Comparison of ENCODE assay signal across 1 cellular context in the genomic region with DNA sequence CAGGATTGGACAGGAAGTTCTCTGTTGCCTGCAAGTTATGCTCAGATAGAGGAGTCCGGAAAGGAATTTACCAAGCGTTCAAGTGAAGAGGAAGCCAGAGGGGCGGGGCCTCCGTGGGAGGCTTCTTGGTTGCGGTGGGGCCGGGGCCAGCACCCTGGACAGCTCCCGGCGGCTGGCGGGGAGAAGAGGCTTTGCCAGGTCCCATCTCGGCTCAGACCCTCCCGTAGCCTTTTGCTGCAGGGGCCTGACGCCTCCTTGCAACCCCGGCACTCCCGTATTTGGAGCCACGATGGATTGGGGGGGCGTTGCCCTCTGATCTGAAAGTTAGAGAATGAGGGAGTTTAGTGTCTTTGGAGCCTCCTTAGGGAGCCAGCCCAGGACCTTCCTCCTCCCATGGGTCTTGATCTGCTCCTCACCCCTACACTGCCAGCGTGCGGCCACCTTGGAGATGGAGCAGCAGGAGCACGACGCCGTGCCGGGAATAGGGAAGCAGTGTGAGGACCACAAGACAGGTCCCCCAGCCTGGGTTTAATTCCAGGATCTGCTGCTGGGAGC.
A peak's percentile ranks its signal among the peaks of the same experiment; 100 is the strongest.
TF ChIP-seq lines count a peak whose summit lies in the region.

No MANE protein-coding gene starts in this region.

TF ChIP-seq in HepG2, 621 proteins besides CTCF, POLR2A, EP300 and RAD21 (continued from another document and continues in another):
- TF ChIP-seq, protein P1, sequence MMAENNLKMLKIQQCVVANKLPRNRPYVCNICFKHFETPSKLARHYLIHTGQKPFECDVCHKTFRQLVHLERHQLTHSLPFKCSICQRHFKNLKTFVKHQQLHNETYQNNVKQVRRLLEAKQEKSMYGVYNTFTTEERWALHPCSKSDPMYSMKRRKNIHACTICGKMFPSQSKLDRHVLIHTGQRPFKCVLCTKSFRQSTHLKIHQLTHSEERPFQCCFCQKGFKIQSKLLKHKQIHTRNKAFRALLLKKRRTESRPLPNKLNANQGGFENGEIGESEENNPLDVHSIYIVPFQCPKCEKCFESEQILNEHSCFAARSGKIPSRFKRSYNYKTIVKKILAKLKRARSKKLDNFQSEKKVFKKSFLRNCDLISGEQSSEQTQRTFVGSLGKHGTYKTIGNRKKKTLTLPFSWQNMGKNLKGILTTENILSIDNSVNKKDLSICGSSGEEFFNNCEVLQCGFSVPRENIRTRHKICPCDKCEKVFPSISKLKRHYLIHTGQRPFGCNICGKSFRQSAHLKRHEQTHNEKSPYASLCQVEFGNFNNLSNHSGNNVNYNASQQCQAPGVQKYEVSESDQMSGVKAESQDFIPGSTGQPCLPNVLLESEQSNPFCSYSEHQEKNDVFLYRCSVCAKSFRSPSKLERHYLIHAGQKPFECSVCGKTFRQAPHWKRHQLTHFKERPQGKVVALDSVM (CRISPR knock-in tag; IDR thresholded peaks at IDR 0.05): no peak
- TF ChIP-seq, protein P2, sequence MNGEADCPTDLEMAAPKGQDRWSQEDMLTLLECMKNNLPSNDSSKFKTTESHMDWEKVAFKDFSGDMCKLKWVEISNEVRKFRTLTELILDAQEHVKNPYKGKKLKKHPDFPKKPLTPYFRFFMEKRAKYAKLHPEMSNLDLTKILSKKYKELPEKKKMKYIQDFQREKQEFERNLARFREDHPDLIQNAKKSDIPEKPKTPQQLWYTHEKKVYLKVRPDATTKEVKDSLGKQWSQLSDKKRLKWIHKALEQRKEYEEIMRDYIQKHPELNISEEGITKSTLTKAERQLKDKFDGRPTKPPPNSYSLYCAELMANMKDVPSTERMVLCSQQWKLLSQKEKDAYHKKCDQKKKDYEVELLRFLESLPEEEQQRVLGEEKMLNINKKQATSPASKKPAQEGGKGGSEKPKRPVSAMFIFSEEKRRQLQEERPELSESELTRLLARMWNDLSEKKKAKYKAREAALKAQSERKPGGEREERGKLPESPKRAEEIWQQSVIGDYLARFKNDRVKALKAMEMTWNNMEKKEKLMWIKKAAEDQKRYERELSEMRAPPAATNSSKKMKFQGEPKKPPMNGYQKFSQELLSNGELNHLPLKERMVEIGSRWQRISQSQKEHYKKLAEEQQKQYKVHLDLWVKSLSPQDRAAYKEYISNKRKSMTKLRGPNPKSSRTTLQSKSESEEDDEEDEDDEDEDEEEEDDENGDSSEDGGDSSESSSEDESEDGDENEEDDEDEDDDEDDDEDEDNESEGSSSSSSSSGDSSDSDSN (CRISPR knock-in tag; IDR thresholded peaks at IDR 0.05): no peak
- peak; percentile 47; the same call in 1 of the 2 replicates for TF ChIP-seq HOXA3 (CRISPR knock-in tag; IDR thresholded peaks at IDR 0.05)
- no peak for TF ChIP-seq ZNF816 (CRISPR knock-in tag; IDR thresholded peaks at IDR 0.05; ENCODE audit: borderline replicate concordance)
- no peak for TF ChIP-seq ZNF577 (CRISPR knock-in tag; IDR thresholded peaks at IDR 0.05; ENCODE audit: borderline replicate concordance, low read depth)
- peak; percentile 31 for TF ChIP-seq ZNF18 (CRISPR knock-in tag; IDR thresholded peaks at IDR 0.05; ENCODE audit: insufficient replicate concordance)
- TF ChIP-seq ZNF367 (CRISPR knock-in tag; IDR thresholded peaks at IDR 0.05; ENCODE audit: borderline replicate concordance): peak; percentile 83; the same call in 1 of the 2 replicates
- no peak for TF ChIP-seq SRF (IDR thresholded peaks at IDR 0.05; ENCODE audit: low read depth, low read length)
- TF ChIP-seq ZSCAN21 (CRISPR knock-in tag; IDR thresholded peaks at IDR 0.05; ENCODE audit: borderline replicate concordance): peak; percentile 76
- 0 out of 2 replicates have a peak, but pooled peaks have one; percentile 52 for TF ChIP-seq ARNT2 (CRISPR knock-in tag; IDR thresholded peaks at IDR 0.05; ENCODE audit: low read depth)
- TF ChIP-seq SMAD3 (CRISPR knock-in tag; IDR thresholded peaks at IDR 0.05): peak; percentile 94
- no peak for TF ChIP-seq HNRNPK (IDR thresholded peaks at IDR 0.05; ENCODE audit: low read depth, low read length, poor library complexity, severe bottlenecking)
- no peak for TF ChIP-seq ZNF672 (CRISPR knock-in tag; IDR thresholded peaks at IDR 0.05)
- no peak for TF ChIP-seq NFATC3 (CRISPR knock-in tag; IDR thresholded peaks at IDR 0.05)
- TF ChIP-seq JDP2 (CRISPR knock-in tag; IDR thresholded peaks at IDR 0.05; ENCODE audit: borderline replicate concordance): no peak
- no peak for TF ChIP-seq TAF1 (CRISPR knock-in tag; IDR thresholded peaks at IDR 0.05)
- TF ChIP-seq FOXP1 (IDR thresholded peaks at IDR 0.05): no peak
- TF ChIP-seq FOXP1 (CRISPR knock-in tag; IDR thresholded peaks at IDR 0.05): no peak
- TF ChIP-seq, protein P3, sequence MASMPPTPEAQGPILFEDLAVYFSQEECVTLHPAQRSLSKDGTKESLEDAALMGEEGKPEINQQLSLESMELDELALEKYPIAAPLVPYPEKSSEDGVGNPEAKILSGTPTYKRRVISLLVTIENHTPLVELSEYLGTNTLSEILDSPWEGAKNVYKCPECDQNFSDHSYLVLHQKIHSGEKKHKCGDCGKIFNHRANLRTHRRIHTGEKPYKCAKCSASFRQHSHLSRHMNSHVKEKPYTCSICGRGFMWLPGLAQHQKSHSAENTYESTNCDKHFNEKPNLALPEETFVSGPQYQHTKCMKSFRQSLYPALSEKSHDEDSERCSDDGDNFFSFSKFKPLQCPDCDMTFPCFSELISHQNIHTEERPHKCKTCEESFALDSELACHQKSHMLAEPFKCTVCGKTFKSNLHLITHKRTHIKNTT (CRISPR knock-in tag; IDR thresholded peaks at IDR 0.05): no peak
- no peak for TF ChIP-seq MTA3 (CRISPR knock-in tag; IDR thresholded peaks at IDR 0.05)
- no peak for TF ChIP-seq ZNF674 (CRISPR knock-in tag; IDR thresholded peaks at IDR 0.05; ENCODE audit: low read depth)
- TF ChIP-seq MXD1 (CRISPR knock-in tag; IDR thresholded peaks at IDR 0.05): peak; percentile 55; the same call in 1 of the 2 replicates
- TF ChIP-seq NCOA1 (CRISPR knock-in tag; IDR thresholded peaks at IDR 0.05): no peak
- no peak for TF ChIP-seq CEBPG (CRISPR knock-in tag; IDR thresholded peaks at IDR 0.05)
- TF ChIP-seq GTF2F1 (IDR thresholded peaks at IDR 0.05; ENCODE audit: low read length): no peak
- TF ChIP-seq MTERF4 (CRISPR knock-in tag; IDR thresholded peaks at IDR 0.05): no peak
- no peak for TF ChIP-seq ZNF883 (CRISPR knock-in tag; IDR thresholded peaks at IDR 0.05; ENCODE audit: not compliant biosample characterization)
- TF ChIP-seq HDAC2 (CRISPR knock-in tag; IDR thresholded peaks at IDR 0.05): peak; percentile 79
- no peak; the same call in 1 of the 2 replicates for TF ChIP-seq ELK4 (CRISPR knock-in tag; IDR thresholded peaks at IDR 0.05; ENCODE audit: borderline replicate concordance)
- no peak for TF ChIP-seq MAX (IDR thresholded peaks at IDR 0.05)
- no peak for TF ChIP-seq ZNF713 (CRISPR knock-in tag; IDR thresholded peaks at IDR 0.05)
- no peak for TF ChIP-seq ZNF75D (CRISPR knock-in tag; IDR thresholded peaks at IDR 0.05; ENCODE audit: borderline replicate concordance)
- TF ChIP-seq ZFP82 (CRISPR knock-in tag; IDR thresholded peaks at IDR 0.05; ENCODE audit: borderline replicate concordance): no peak
- peak; percentile 73; the same call in 1 of the 2 replicates for TF ChIP-seq TEAD2 (CRISPR knock-in tag; IDR thresholded peaks at IDR 0.05)
- no peak for TF ChIP-seq TRIM22 (IDR thresholded peaks at IDR 0.05)
- no peak for TF ChIP-seq ZNF761 (CRISPR knock-in tag; conservative IDR thresholded peaks at IDR 0.05)
- no peak for TF ChIP-seq SCMH1 (CRISPR knock-in tag; IDR thresholded peaks at IDR 0.05; ENCODE audit: borderline replicate concordance)
- no peak for TF ChIP-seq ZFP41 (CRISPR knock-in tag; IDR thresholded peaks at IDR 0.05; ENCODE audit: borderline replicate concordance)
- TF ChIP-seq PITX1 (CRISPR knock-in tag; IDR thresholded peaks at IDR 0.05): no peak
- TF ChIP-seq SIN3B (IDR thresholded peaks at IDR 0.05; ENCODE audit: low read length): no peak
- no peak for TF ChIP-seq IKZF1 (IDR thresholded peaks at IDR 0.05)
- no peak for TF ChIP-seq PLRG1 (conservative IDR thresholded peaks at IDR 0.05)
- no peak for TF ChIP-seq ZNF292 (CRISPR knock-in tag; IDR thresholded peaks at IDR 0.05; ENCODE audit: borderline replicate concordance, low read depth)
- TF ChIP-seq ZNF280B (CRISPR knock-in tag; IDR thresholded peaks at IDR 0.05; ENCODE audit: borderline replicate concordance): no peak
- TF ChIP-seq FOXA1 (IDR thresholded peaks at IDR 0.05): no peak
- no peak for TF ChIP-seq FOXA1 (CRISPR knock-in tag; IDR thresholded peaks at IDR 0.05)
- no peak for TF ChIP-seq ZNF567 (CRISPR knock-in tag; IDR thresholded peaks at IDR 0.05; ENCODE audit: borderline replicate concordance)
- TF ChIP-seq SRSF1 (optimal IDR thresholded peaks at IDR 0.05; ENCODE audit: low read depth, low read length): no peak
- TF ChIP-seq HOXD1 (CRISPR knock-in tag; IDR thresholded peaks at IDR 0.05): 0 out of 2 replicates have a peak, but pooled peaks have one; percentile 51
- TF ChIP-seq KAT7 (CRISPR knock-in tag; IDR thresholded peaks at IDR 0.05; ENCODE audit: borderline replicate concordance): no peak
- TF ChIP-seq NR2F6 (IDR thresholded peaks at IDR 0.05): no peak
- peak; percentile 30; the same call in 1 of the 2 replicates for TF ChIP-seq NR2F6 (CRISPR knock-in tag; IDR thresholded peaks at IDR 0.05)
- peak; percentile 30; the same call in 1 of the 2 replicates for TF ChIP-seq NFYC (CRISPR knock-in tag; IDR thresholded peaks at IDR 0.05)
